In genomic region chr6:71287038-71287437, GRCh38 we compare ENCODE assay signal across 10 cellular contexts. TPM values are rescaled to one million over a fixed set of nuclear protein-coding genes. Genes with fewer than 3 reads are reported as not detected.
DNase-seq lines count a peak whose midpoint lies in the region; ATAC-seq and TF ChIP-seq lines count a peak whose summit lies in the region.
"Had no signal": no experiment of that assay in that cellular context is flagged by ENCODE, and none has a peak within 500 bp of the region (broad histone marks: within the 10 kb centered on the region; RNA-seq: fewer than 3 reads in every experiment).

No MANE protein-coding gene starts in this region.

- peak overlapping the region in 2 of 4 donors; percentile 76 to 85 for H3K4me3 ChIP-seq in esophagus muscularis mucosa

- no peaks in the 10 kb centered on the region for H3K27me3 ChIP-seq in esophagus muscularis mucosa
- H3K27me3 ChIP-seq: foreskin keratinocyte had no signal

- H3K27ac ChIP-seq in esophagus muscularis mucosa (replicated peaks in 1 of 4), result peak overlapping the region; percentile 91 to 93 (median 92)
- H3K27ac ChIP-seq: foreskin keratinocyte had no signal

- no peak for TF ChIP-seq POLR2A in esophagus muscularis mucosa (IDR thresholded peaks at IDR 0.05; ENCODE audit: low read depth)

- no peaks in the 10 kb centered on the region for H3K36me3 ChIP-seq in esophagus muscularis mucosa

- no peaks in the 10 kb centered on the region for H3K9me3 ChIP-seq in esophagus muscularis mucosa

- 74% methylated on average over 7 of the region's 7 CpGs for WGBS in esophagus muscularis mucosa

- intact Hi-C loops in esophagus muscularis mucosa (cut with DNase I) (no loop called here), sciatic nerve (cut with DNase I) (no loop called here)

- no peak for TF ChIP-seq CTCF in esophagus muscularis mucosa (IDR thresholded peaks at IDR 0.05)

- TF ChIP-seq EP300 in esophagus muscularis mucosa (IDR thresholded peaks at IDR 0.05), result no peak

- DNase-seq in GDM1 (lab: John Stamatoyannopoulos, UW), result peak; percentile 23
- peak; percentile 40 for DNase-seq in NOMO-1 treated with dmso at 0.1 percent for 144 hours (lab: John Stamatoyannopoulos, UW; ENCODE audit: unreplicated experiment)
- no peak for DNase-seq in esophagus muscularis mucosa (ENCODE audit: extremely low spot score)
- DNase-seq in sciatic nerve (ENCODE audit: low spot score), result peak; percentile 64
- DNase-seq in stimulated activated CD4-positive, alpha-beta T cell treated with anti-CD3 and anti-CD28 coated beads, Interleukin-4, amount 100 ng/mL, for 24 hours, result no peak
- DNase-seq in NCI-H2081 (lab: John Stamatoyannopoulos, UW), result no peak
- no peak for DNase-seq in activated T-cell treated with anti-CD3 and anti-CD28 coated beads for 4 hours
- DNase-seq in GF-D8 (lab: John Stamatoyannopoulos, UW), result no peak
- DNase-seq: activated CD8-positive, alpha-beta T cell treated with anti-CD3 and anti-CD28 coated beads for 36 hours; foreskin keratinocyte had no signal

- ATAC-seq in sciatic nerve, result peak; percentile 52
- ATAC-seq: activated CD8-positive, alpha-beta T cell treated with anti-CD3 and anti-CD28 coated beads for 36 hours; foreskin keratinocyte had no signal

- peaks cover 12 to 52% (median 39%) of the 10 kb centered on the region in 4 donors for H3K4me1 ChIP-seq in esophagus muscularis mucosa

RNA-seq across cellular contexts. Expression of gene OGFRL1, which starts 1.6 kb away (rescaled TPM):
- 10 to 100 TPM; 29.2 to 48.2 (median 40.8) TPM for total RNA-seq in esophagus muscularis mucosa
- 61.6 TPM for total RNA-seq in sciatic nerve

Comparison
In these comparisons a context has a peak if more than half of its experiments do, and no peak if none do; other contexts are left out.
1. DNase-seq: peak in GDM1 (single experiment), NOMO-1 treated with dmso at 0.1 percent for 144 hours (single experiment) and sciatic nerve (single experiment); none in esophagus muscularis mucosa (single experiment), stimulated activated CD4-positive, alpha-beta T cell treated with anti-CD3 and anti-CD28 coated beads, Interleukin-4, amount 100 ng/mL, for 24 hours (single experiment), NCI-H2081 (0 of 2), activated T-cell treated with anti-CD3 and anti-CD28 coated beads for 4 hours (single experiment) and GF-D8 (single experiment).